Comparison of ENCODE assay signal across 14 cellular contexts in genomic region chr6:36079596-36079995, GRCh38. TPM values are rescaled to one million over a fixed set of nuclear protein-coding genes. Genes with fewer than 3 reads are reported as not detected.
DNase-seq lines count a peak whose midpoint lies in the region; ATAC-seq and TF ChIP-seq lines count a peak whose summit lies in the region.
"Had no signal": no experiment of that assay in that cellular context is flagged by ENCODE, and none has a peak within 500 bp of the region (broad histone marks: within the 10 kb centered on the region; RNA-seq: fewer than 3 reads in every experiment).

No MANE protein-coding gene starts in this region.

- H3K27me3 ChIP-seq in neutrophil (no peaks in the 10 kb centered on the region), MG63 (no peaks in the 10 kb centered on the region)

- TF ChIP-seq CTCF in fibroblast of villous mesenchyme (IDR thresholded peaks at IDR 0.05; ENCODE audit: insufficient read depth, low read depth, low read length): no peak
- TF ChIP-seq CTCF in neutrophil (IDR thresholded peaks at IDR 0.05): no peak

- peak overlapping the region; percentile 1 for H3K27ac ChIP-seq in neutrophil
- H3K27ac ChIP-seq: C4-2B had no signal

- H3K4me1 ChIP-seq in neutrophil (ENCODE audit: control insufficient read depth in 1 of 2, insufficient read depth in 1 of 2, low read depth in 1 of 2, low read length in 1 of 2): no peaks in the 10 kb centered on the region
- H3K4me1 ChIP-seq: Caco-2 had no signal

- H3K4me3 ChIP-seq in fibroblast of villous mesenchyme (ENCODE audit: low read depth, low read length) (no peak overlapping the region), neutrophil (ENCODE audit: low read depth in 1 of 2, low read length in 1 of 2) (no peak overlapping the region), MG63 (no peak overlapping the region)

- DNase-seq in LHCN-M2 (ENCODE audit: low read depth): peak; percentile 12
- DNase-seq in fibroblast of villous mesenchyme (ENCODE audit: low read depth): peak; percentile 18
- DNase-seq in A172 (ENCODE audit: low spot score): no peak
- no peak for DNase-seq in MG63
- DNase-seq: ACHN; AML-193; Caco-2; CD4-positive, alpha-beta T cell; H9 had no signal

- H3K36me3 ChIP-seq in neutrophil (peaks cover 89% of the 10 kb centered on the region), MG63 (peaks cover 68% of the 10 kb centered on the region)

- ATAC-seq in HG03135 (IDR thresholded peaks at IDR 0.05; ENCODE audit: unreplicated experiment): no peak

- H3K9me3 ChIP-seq in neutrophil (no peaks in the 10 kb centered on the region), MG63 (peaks cover 8% of the 10 kb centered on the region)
- H3K9me3 ChIP-seq: Caco-2 had no signal

RNA-seq across cellular contexts. Expression of gene MAPK13, which starts 50.7 kb away (rescaled TPM):
- total RNA-seq in LHCN-M2 (2014; rRNA removed) (0.63 and 1.0 TPM in 2 replicates), fibroblast of villous mesenchyme (8.1 and 10.8 TPM in 2 replicates)
- polyA plus RNA-seq in LHCN-M2 (2012): 1.2 TPM
- 0.34 and 0.46 TPM in 2 replicates for total RNA-seq in A172 (2014; rRNA removed; shearing (Covaris generic))
- total RNA-seq in MG63 (2014; rRNA removed; shearing (Covaris generic); ENCODE audit: low replicate concordance): 0.37 and 0.99 TPM in 2 replicates

RNA-seq across cellular contexts. Expression of gene MAPK14, which starts 52.0 kb away (rescaled TPM):
- total RNA-seq in LHCN-M2 (2014; rRNA removed) (46.9 and 53.5 TPM in 2 replicates), fibroblast of villous mesenchyme (51.9 and 86.8 TPM in 2 replicates)
- polyA plus RNA-seq in LHCN-M2 (2012): 16.2 TPM
- 41.4 and 50.2 TPM in 2 replicates for total RNA-seq in A172 (2014; rRNA removed; shearing (Covaris generic))
- 24.7 and 28.6 TPM in 2 replicates for total RNA-seq in MG63 (2014; rRNA removed; shearing (Covaris generic); ENCODE audit: low replicate concordance)

RNA-seq across cellular contexts. Expression of gene SLC26A8, which starts 55.2 kb away (rescaled TPM):
- not detected in 2 replicates for total RNA-seq in LHCN-M2 (2014; rRNA removed)
- not detected for polyA plus RNA-seq in LHCN-M2 (2012)
- total RNA-seq in fibroblast of villous mesenchyme: not detected in 2 replicates
- total RNA-seq in A172 (2014; rRNA removed; shearing (Covaris generic)): not detected in 2 replicates
- total RNA-seq in MG63 (2014; rRNA removed; shearing (Covaris generic); ENCODE audit: low replicate concordance): not detected in 2 replicates
- total RNA-seq: CD4-positive, alpha-beta T cell; HT-29 had no signal
- polyA plus RNA-seq: BJ had no signal

Comparison
In these comparisons a context has a peak if more than half of its experiments do, and no peak if none do; other contexts are left out.
1. DNase-seq: peak in LHCN-M2 (single experiment) and fibroblast of villous mesenchyme (single experiment); none in A172 (single experiment) and MG63 (single experiment).